Comparison of ENCODE assay signal across 21 cellular contexts in genomic region chr2:129673234-129673633, GRCh38.
DNase-seq lines count a peak whose midpoint lies in the region; ATAC-seq and TF ChIP-seq lines count a peak whose summit lies in the region.
"Had no signal": no experiment of that assay in that cellular context is flagged by ENCODE, and none has a peak within 500 bp of the region (broad histone marks: within the 10 kb centered on the region; RNA-seq: fewer than 3 reads in every experiment).

No MANE protein-coding gene starts in this region.

- H3K9me2 ChIP-seq in neural cell (ENCODE audit: insufficient read depth, low read length) (no peaks in the 10 kb centered on the region), GM23338 (ENCODE audit: insufficient read depth) (no peaks in the 10 kb centered on the region)

- no peak for TF ChIP-seq RAD21 in neural cell (conservative IDR thresholded peaks at IDR 0.05)

- peaks cover 3% of the 10 kb centered on the region for H3F3A ChIP-seq in neural cell (ENCODE audit: insufficient read depth, low read length, poor library complexity, severe bottlenecking)
- no peaks in the 10 kb centered on the region for H3F3A ChIP-seq in GM23338 (replicated peaks; ENCODE audit: low read depth)

- no peaks in the 10 kb centered on the region for H3K9me3 ChIP-seq in neural cell (ENCODE audit: low read length)
- H3K9me3 ChIP-seq: A549; BLaER1 treated with 17β-estradiol and CSF1 and Interleukin-3, amounts not matched to agents 10 nM and 100 nM; MG63; SJSA1 had no signal

- no peak for TF ChIP-seq EP300 in neural cell (conservative IDR thresholded peaks at IDR 0.05; ENCODE audit: poor library complexity, severe bottlenecking)

- H3K79me2 ChIP-seq in neural cell (replicated peaks; ENCODE audit: insufficient read depth, low read length) = no peaks in the 10 kb centered on the region
- H3K79me2 ChIP-seq in GM23338 (replicated peaks; ENCODE audit: insufficient read depth) = no peaks in the 10 kb centered on the region

- H3K27me3 ChIP-seq in neural cell (ENCODE audit: insufficient read depth, low read depth, low read length) (no peaks in the 10 kb centered on the region), GM23338 (ENCODE audit: insufficient read depth) (no peaks in the 10 kb centered on the region)
- H3K27me3 ChIP-seq: BLaER1 treated with 17β-estradiol and CSF1 and Interleukin-3, amounts not matched to agents 10 nM and 100 nM; MG63; SJSA1 had no signal

- H3K4me3 Mint-ChIP-seq in GM23338 = no peak overlapping the region
- H3K4me3 Mint-ChIP-seq: CD4-positive, alpha-beta T cell had no signal

- H3K27ac ChIP-seq in neural cell (ENCODE audit: low read length) (peak overlapping the region; percentile 81), GM23338 (ENCODE audit: low read depth) (no peak overlapping the region)
- H3K27ac ChIP-seq: A549; BLaER1 treated with 17β-estradiol and CSF1 and Interleukin-3, amounts not matched to agents 10 nM and 100 nM; PC-9; SJSA1 had no signal

- DNase-seq in NCI-H748 (lab: John Stamatoyannopoulos, UW; ENCODE audit: unreplicated experiment) (peak; percentile 3), NCI-H748 treated with DMSO at 0.1 percent for 48 hours (lab: John Stamatoyannopoulos, UW) (no peak), NCI-H69 (lab: John Stamatoyannopoulos, UW) (peak; percentile 5), NCI-H146 treated with DMSO at 0.1 percent for 48 hours (lab: John Stamatoyannopoulos, UW; ENCODE audit: unreplicated experiment) (no peak), GM23338 (ENCODE audit: low spot score) (no peak)
- DNase-seq: AML-193; CD4-positive, alpha-beta T cell; H7; MG63; NCI-H1105 treated with DMSO at 0.1 percent for 48 hours; NCI-H187; NCI-H2081 treated with DMSO at 0.1 percent for 48 hours; PC-9; Right ventricle myocardium superior; RPMI8226; T-helper 2 cell had no signal

- H4K20me1 ChIP-seq in neural cell (ENCODE audit: insufficient read depth) (no peaks in the 10 kb centered on the region), GM23338 (replicated peaks; ENCODE audit: insufficient read depth) (no peaks in the 10 kb centered on the region)
- H4K20me1 ChIP-seq: BLaER1 treated with 17β-estradiol and CSF1 and Interleukin-3, amounts not matched to agents 10 nM and 100 nM had no signal

- no peaks in the 10 kb centered on the region for H3K9me3 Mint-ChIP-seq in GM23338
- H3K9me3 Mint-ChIP-seq: CD4-positive, alpha-beta T cell had no signal

- ATAC-seq in HG03432 (IDR thresholded peaks at IDR 0.05; ENCODE audit: unreplicated experiment) (peak; percentile 8), GM23338 (no peak)
- ATAC-seq: A549 had no signal

- no peaks in the 10 kb centered on the region for H3K36me3 Mint-ChIP-seq in GM23338 (ENCODE audit: low read depth)

- H2AFZ ChIP-seq in neural cell (ENCODE audit: low read depth, low read length) (no peak overlapping the region), GM23338 (no peak overlapping the region)
- H2AFZ ChIP-seq: PC-9 had no signal

- H3K27ac Mint-ChIP-seq in GM23338 = no peak overlapping the region
- H3K27ac Mint-ChIP-seq: CD4-positive, alpha-beta T cell had no signal

- H3K9ac ChIP-seq in neural cell (ENCODE audit: low read length) = peak overlapping the region; percentile 46
- H3K9ac ChIP-seq: BLaER1 treated with 17β-estradiol and CSF1 and Interleukin-3, amounts not matched to agents 10 nM and 100 nM had no signal

- no peaks in the 10 kb centered on the region for H3K36me3 ChIP-seq in neural cell (ENCODE audit: insufficient read depth, low read length)
- no peaks in the 10 kb centered on the region for H3K36me3 ChIP-seq in GM23338 (ENCODE audit: insufficient read depth)
- H3K36me3 ChIP-seq: BLaER1 treated with 17β-estradiol and CSF1 and Interleukin-3, amounts not matched to agents 10 nM and 100 nM; MG63; SJSA1 had no signal

- peaks cover 13% of the 10 kb centered on the region for H3K4me1 Mint-ChIP-seq in GM23338

- no peak for TF ChIP-seq CTCF in neural cell (IDR thresholded peaks at IDR 0.05; ENCODE audit: poor library complexity, severe bottlenecking)
- no peak for TF ChIP-seq CTCF in GM23338 (conservative IDR thresholded peaks at IDR 0.05; ENCODE audit: low read depth in 2 of 2)

- no peaks in the 10 kb centered on the region for H3K27me3 Mint-ChIP-seq in GM23338 (ENCODE audit: insufficient read depth, low read depth, poor library complexity)

- H3K4me1 ChIP-seq in GM23338 (ENCODE audit: insufficient read depth) = no peaks in the 10 kb centered on the region; the same call in 1 of the 2 replicates
- H3K4me1 ChIP-seq: A549, SJSA1 had no signal

- H3K4me2 ChIP-seq in neural cell (ENCODE audit: low read length) (peak overlapping the region; percentile 41), GM23338 (no peak overlapping the region)
- H3K4me2 ChIP-seq: A549; BLaER1 treated with 17β-estradiol and CSF1 and Interleukin-3, amounts not matched to agents 10 nM and 100 nM; PC-9 had no signal

- H3K4me3 ChIP-seq in neural cell (ENCODE audit: low read length) (peak overlapping the region; percentile 29), GM23338 (no peak overlapping the region)
- H3K4me3 ChIP-seq: A549; BLaER1 treated with 17β-estradiol and CSF1 and Interleukin-3, amounts not matched to agents 10 nM and 100 nM; MG63; PC-9; SJSA1 had no signal

TF ChIP-seq in neural cell, 6 proteins besides CTCF, POLR2A, EP300 and RAD21:
- TF ChIP-seq EZH2 (IDR thresholded peaks at IDR 0.05; ENCODE audit: borderline replicate concordance, insufficient read depth, low read length, poor library complexity, severe bottlenecking) (no peak), MXI1 (conservative IDR thresholded peaks at IDR 0.05; ENCODE audit: poor library complexity, severe bottlenecking) (no peak), POLR2AphosphoS5 (IDR thresholded peaks at IDR 0.05) (no peak), TAF1 (IDR thresholded peaks at IDR 0.05; ENCODE audit: low read depth) (no peak), REST (IDR thresholded peaks at IDR 0.05; ENCODE audit: borderline replicate concordance) (no peak), SMC3 (conservative IDR thresholded peaks at IDR 0.05; ENCODE audit: poor library complexity) (no peak)

TF ChIP-seq in GM23338, 12 proteins besides CTCF, POLR2A, EP300 and RAD21:
- TF ChIP-seq EZH2phosphoT487 (IDR thresholded peaks at IDR 0.05; ENCODE audit: unreplicated experiment) = no peak
- no peak for TF ChIP-seq EZH2 (IDR thresholded peaks at IDR 0.05; ENCODE audit: low read depth, unreplicated experiment)
- no peak for TF ChIP-seq POLR2AphosphoS5 (IDR thresholded peaks at IDR 0.05; ENCODE audit: low read depth)

Comparison
In these comparisons a context has a peak if more than half of its experiments do, and no peak if none do; other contexts are left out.
1. DNase-seq: peak in NCI-H748 (single experiment) and NCI-H69 (single experiment); none in NCI-H748 treated with DMSO at 0.1 percent for 48 hours (single experiment), NCI-H146 treated with DMSO at 0.1 percent for 48 hours (single experiment) and GM23338 (single experiment).